11 cellular contexts compared by ENCODE assay signal in the genomic region with DNA sequence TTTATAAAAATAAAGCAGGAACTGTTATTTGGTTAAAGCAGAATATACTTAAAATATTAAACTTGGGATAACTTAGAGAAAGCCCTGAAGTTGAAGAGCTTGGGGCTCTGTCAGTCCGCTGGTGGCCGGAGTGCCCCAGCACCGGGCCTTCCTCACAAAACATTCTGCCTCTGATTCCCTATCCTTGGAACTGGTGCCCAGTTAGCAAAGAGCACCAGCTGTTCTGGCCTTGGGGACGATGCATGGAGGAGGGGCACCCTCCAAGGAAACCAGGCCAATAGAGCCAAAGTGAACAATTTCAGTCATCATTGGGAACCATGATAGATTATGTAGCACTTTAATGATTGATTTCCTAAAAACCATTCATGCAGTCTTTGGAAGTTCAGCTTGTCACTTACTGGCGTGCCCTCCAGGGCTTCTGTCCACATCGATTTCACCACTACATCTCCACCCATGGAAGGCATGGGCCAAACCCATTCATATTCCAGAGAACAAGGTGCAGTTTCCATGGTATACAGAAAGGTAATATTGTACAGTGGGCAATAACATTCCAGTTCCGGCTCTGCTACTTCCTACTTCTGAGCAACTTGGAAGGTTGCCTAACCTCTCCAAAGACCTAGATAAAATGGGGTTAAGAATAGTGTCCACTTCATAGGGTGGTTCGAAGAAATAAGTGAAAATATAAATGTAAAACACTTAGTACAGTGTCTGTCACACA.
DNase-seq lines count a peak whose midpoint lies in the region; ATAC-seq and TF ChIP-seq lines count a peak whose summit lies in the region.
"Had no signal": no experiment of that assay in that cellular context is flagged by ENCODE, and none has a peak within 500 bp of the region (broad histone marks: within the 10 kb centered on the region; RNA-seq: fewer than 3 reads in every experiment).

No MANE protein-coding gene starts in this region.

- dilution Hi-C loops in mammary epithelial cell (cut with HindIII; ENCODE audit: low sequenced_read_pairs): no loop called here

- TF ChIP-seq CTCF in mammary epithelial cell (conservative IDR thresholded peaks at IDR 0.05 in 1 of 2, IDR thresholded peaks at IDR 0.05 in 1 of 2; ENCODE audit: extremely low read depth in 1 of 2, insufficient read depth in 1 of 2, low read depth in 1 of 2, low read length in 2 of 2) (no peak), OCI-LY7 (conservative IDR thresholded peaks at IDR 0.05; ENCODE audit: low read length) (no peak)

- no peaks in the 10 kb centered on the region for H3K9me3 ChIP-seq in mammary epithelial cell (replicated peaks; ENCODE audit: insufficient read depth, low read length)
- no peaks in the 10 kb centered on the region; the same call in 1 of the 2 replicates for H3K9me3 ChIP-seq in OCI-LY7 (ENCODE audit: low read length)
- H3K9me3 ChIP-seq: uterus had no signal

- H3K4me2 ChIP-seq in mammary epithelial cell (ENCODE audit: insufficient read depth, low read depth, low read length) (peak overlapping the region; percentile 71), OCI-LY7 (ENCODE audit: low read length) (no peak overlapping the region)

- in situ Hi-C loops in mammary epithelial cell (cut with MboI; ENCODE audit: low sequenced_read_pairs in 2 of 2): no loop called here

- 83% methylated on average over 8 of the region's 8 CpGs for WGBS in mammary epithelial cell (ENCODE audit: low coverage, missing lambda C conversion rate)

- H3K27me3 ChIP-seq in mammary epithelial cell (ENCODE audit: insufficient read depth, low read length): no peaks in the 10 kb centered on the region
- H3K27me3 ChIP-seq: uterus had no signal

- peak overlapping the region; percentile 28 for H2AFZ ChIP-seq in mammary epithelial cell (ENCODE audit: low read depth, low read length)
- H2AFZ ChIP-seq in OCI-LY7 (ENCODE audit: low read length): no peak overlapping the region

- H3K9ac ChIP-seq in mammary epithelial cell (ENCODE audit: insufficient read depth, low read length): peak overlapping the region; percentile 37

- CTCF ChIA-PET in mammary epithelial cell (lab: Charles Lee; ENCODE audit: low non-redundant PET) (interaction anchor here (0.6 kb wide), 2 partner anchors 238 to 433 kb away, joined by 3 read pairs; no protein-coding TSS in a partner anchor), OCI-LY7 (lab: Charles Lee; ENCODE audit: unreplicated experiment) (no interaction called here)

- no peak overlapping the region for H3K4me3 ChIP-seq in mammary epithelial cell (replicated peaks in 1 of 3; ENCODE audit: insufficient read depth in 1 of 3, low read depth in 2 of 3, low read length in 3 of 3)
- no peak overlapping the region for H3K4me3 ChIP-seq in OCI-LY7 (ENCODE audit: low read depth, low read length, poor library complexity, severe bottlenecking)
- H3K4me3 ChIP-seq: uterus had no signal

- H3K79me2 ChIP-seq in mammary epithelial cell (ENCODE audit: insufficient read depth, low read length) (peaks cover 55% of the 10 kb centered on the region), OCI-LY7 (ENCODE audit: insufficient read depth, low read depth, low read length) (no peaks in the 10 kb centered on the region)

- H3K4me1 ChIP-seq in mammary epithelial cell (ENCODE audit: insufficient read depth, low read length) (peaks cover 46% of the 10 kb centered on the region), OCI-LY7 (ENCODE audit: insufficient read depth, low read length, poor library complexity, severe bottlenecking) (peaks cover 21% of the 10 kb centered on the region)
- H3K4me1 ChIP-seq: uterus had no signal

- H3K27ac ChIP-seq in mammary epithelial cell (ENCODE audit: insufficient read depth, low read depth, low read length) (peak overlapping the region; percentile 74), OCI-LY7 (ENCODE audit: low read depth, low read length, poor library complexity, severe bottlenecking) (no peak overlapping the region)

- H3K36me3 ChIP-seq in mammary epithelial cell (ENCODE audit: insufficient read depth, low read length): no peaks in the 10 kb centered on the region
- peaks cover 20% of the 10 kb centered on the region; the same call in 1 of the 2 replicates for H3K36me3 ChIP-seq in OCI-LY7 (ENCODE audit: insufficient read depth, low read length)
- H3K36me3 ChIP-seq: uterus had no signal

- no peaks in the 10 kb centered on the region for H3K9me2 ChIP-seq in OCI-LY7 (ENCODE audit: insufficient read depth, low read length)

- POLR2A ChIA-PET in OCI-LY7 (lab: Charles Lee): interaction anchor here (0.8 to 2.0 kb wide), 3 partner anchors 10 to 839 kb away, joined by 3 to 4 read pairs (median 4); no protein-coding TSS in a partner anchor

- intact Hi-C loops in Right ventricle myocardium superior (cut with DNase I): no loop called here
- intact Hi-C loops in cardiac septum (cut with DNase I): loop anchor here (5.0 kb wide), 1 partner anchor 123 kb away; no protein-coding TSS in a partner anchor
- intact Hi-C loops in mammary epithelial cell (cut with micrococcal nuclease): loop anchor here (5.0 kb wide), 1 partner anchor 143 kb away; no protein-coding TSS in a partner anchor
- intact Hi-C loops in OCI-LY7 (cut with micrococcal nuclease; ENCODE audit: unreplicated experiment): no loop called here
- intact Hi-C loops in sciatic nerve (cut with DNase I): no loop called here

- BruUV-seq in mammary epithelial cell (replicated peaks; lab: Mats Ljungman, UMichigan) (no TSS peak), OCI-LY7 (replicated peaks; lab: Mats Ljungman, UMichigan) (no TSS peak)

- DNase-seq in Right ventricle myocardium superior: no peak
- no peak for DNase-seq in cardiac septum (ENCODE audit: low spot score)
- DNase-seq in mammary epithelial cell: no peak
- DNase-seq in myocyte (ENCODE audit: low read depth): peak; percentile 52
- no peak for DNase-seq in OCI-LY7 (ENCODE audit: low spot score)
- DNase-seq in SHP77 treated with DMSO at 0.1 percent for 48 hours (lab: John Stamatoyannopoulos, UW): no peak
- DNase-seq in sciatic nerve (ENCODE audit: low spot score): no peak
- DNase-seq: activated CD8-positive, alpha-beta memory T cell treated with anti-CD3 and anti-CD28 coated beads, Interleukin-2, amount 50 U/mL, for 4 hours; T-helper 9 cell; uterus had no signal

- peak; percentile 54 for ATAC-seq in Right ventricle myocardium superior (ENCODE audit: poor library complexity)
- ATAC-seq in HG02571 (IDR thresholded peaks at IDR 0.05; ENCODE audit: unreplicated experiment): no peak
- ATAC-seq in sciatic nerve: no peak

- H4K20me1 ChIP-seq in mammary epithelial cell (ENCODE audit: insufficient read depth, low read length) (no peaks in the 10 kb centered on the region), OCI-LY7 (ENCODE audit: insufficient read depth, low read length) (no peaks in the 10 kb centered on the region)

Comparison
In these comparisons a context has a peak if more than half of its experiments do, and no peak if none do; other contexts are left out.
1. intact Hi-C loops: an anchor here in cardiac septum (5.0 kb wide) and mammary epithelial cell (5.0 kb wide); none called in Right ventricle myocardium superior, OCI-LY7 and sciatic nerve.